1 cellular context compared by ENCODE assay signal in genomic region chr1:185263780-185264179, GRCh38.
TF ChIP-seq lines count a peak whose summit lies in the region.

No MANE protein-coding gene starts in this region.

TF ChIP-seq in K562, 482 proteins besides CTCF, POLR2A, EP300 and RAD21 (continued from another document):
- TF ChIP-seq IRF9 (tag; IDR thresholded peaks at IDR 0.05) = no peak
- TF ChIP-seq ZNF740 (CRISPR knock-in tag; IDR thresholded peaks at IDR 0.05) = no peak
- TF ChIP-seq ZNF740 (tag; IDR thresholded peaks at IDR 0.05) = no peak
- no peak for TF ChIP-seq ZSCAN29 (IDR thresholded peaks at IDR 0.05)
- TF ChIP-seq PHF20 (IDR thresholded peaks at IDR 0.05; ENCODE audit: partially characterized antibody) = no peak
- TF ChIP-seq NR2C2 (CRISPR knock-in tag; IDR thresholded peaks at IDR 0.05) = no peak
- TF ChIP-seq NR2C2 (tag; IDR thresholded peaks at IDR 0.05) = no peak
- no peak for TF ChIP-seq HMGN3 (IDR thresholded peaks at IDR 0.05; ENCODE audit: borderline replicate concordance, extremely low read depth, insufficient read length, low read depth, low read length)
- no peak for TF ChIP-seq HDAC8 (tag; IDR thresholded peaks at IDR 0.05)
- no peak for TF ChIP-seq SIN3B (IDR thresholded peaks at IDR 0.05; ENCODE audit: low read depth)
- no peak for TF ChIP-seq SRF (CRISPR knock-in tag; IDR thresholded peaks at IDR 0.05)
- TF ChIP-seq CHAMP1 (IDR thresholded peaks at IDR 0.05) = 0 out of 2 replicates have a peak, but pooled peaks have one; percentile 6
- TF ChIP-seq PREB (CRISPR knock-in tag; IDR thresholded peaks at IDR 0.05) = no peak
- TF ChIP-seq ZNF609 (CRISPR knock-in tag; IDR thresholded peaks at IDR 0.05; ENCODE audit: borderline replicate concordance) = no peak
- TF ChIP-seq TBL1XR1 (IDR thresholded peaks at IDR 0.05; ENCODE audit: low read length in 2 of 2) = 0 out of 4 replicates have a peak, but pooled peaks of 1 of the 2 experiments have one; percentile 44
- no peak for TF ChIP-seq CEBPG (CRISPR knock-in tag; IDR thresholded peaks at IDR 0.05)
- TF ChIP-seq CEBPG (tag; conservative IDR thresholded peaks at IDR 0.05 in 1 of 2, IDR thresholded peaks at IDR 0.05 in 1 of 2) = no peak
- TF ChIP-seq TAF15 (IDR thresholded peaks at IDR 0.05; ENCODE audit: low read depth, low read length) = no peak
- no peak for TF ChIP-seq NR1H2 (CRISPR knock-in tag; IDR thresholded peaks at IDR 0.05)
- no peak for TF ChIP-seq ID3 (CRISPR knock-in tag; IDR thresholded peaks at IDR 0.05)
- TF ChIP-seq ID3 (tag; IDR thresholded peaks at IDR 0.05) = no peak
- TF ChIP-seq TCF7 (IDR thresholded peaks at IDR 0.05; ENCODE audit: borderline replicate concordance) = no peak
- no peak for TF ChIP-seq ZNF354B (CRISPR knock-in tag; IDR thresholded peaks at IDR 0.05)
- no peak for TF ChIP-seq CREB3 (tag; conservative IDR thresholded peaks at IDR 0.05; ENCODE audit: low read depth)
- TF ChIP-seq SNAPC5 (CRISPR knock-in tag; IDR thresholded peaks at IDR 0.05) = no peak
